23 cellular contexts compared by ENCODE assay signal in the genomic region with DNA sequence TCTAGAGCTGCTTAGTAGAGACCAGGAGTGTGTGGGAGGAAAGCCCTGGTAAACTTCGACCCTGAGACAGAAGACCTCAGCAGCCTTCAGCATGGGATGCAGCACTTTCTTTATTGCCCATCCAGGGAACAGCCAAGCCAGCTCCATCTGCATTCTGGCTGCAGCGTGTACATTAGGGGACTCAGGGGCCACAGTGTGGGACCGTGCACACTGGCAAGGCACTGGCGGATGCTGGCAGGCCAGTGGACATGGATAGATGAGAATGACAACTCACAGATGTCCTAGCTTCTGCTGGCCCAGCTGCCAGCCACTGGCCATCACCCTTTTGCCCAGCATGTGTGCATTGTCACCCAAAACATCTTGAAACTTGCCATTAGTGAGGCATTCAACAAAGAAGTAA. TPM values are rescaled to one million over a fixed set of nuclear protein-coding genes. Genes with fewer than 3 reads are reported as not detected.
"Had no signal": no experiment of that assay in that cellular context is flagged by ENCODE, and none has a peak within 500 bp of the region (broad histone marks: within the 10 kb centered on the region; RNA-seq: fewer than 3 reads in every experiment).

No MANE protein-coding gene starts in this region.

- H3K4me3 Mint-ChIP-seq: immature natural killer cell; naive thymus-derived CD8-positive, alpha-beta T cell; stimulated activated naive CD8-positive, alpha-beta T cell treated with anti-CD3 and anti-CD28 coated beads, Interleukin-15, amount 100 ng/mL, for 72 hours had no signal

- ATAC-seq: activated naive CD4-positive, alpha-beta T cell treated with anti-CD3 and anti-CD28 coated beads, Interleukin-2, amount 50 U/mL, for 72 hours; esophagus mucosa; gastrocnemius medialis; naive thymus-derived CD8-positive, alpha-beta T cell; pancreas; right lobe of liver; stimulated activated naive CD8-positive, alpha-beta T cell treated with anti-CD3 and anti-CD28 coated beads, Interleukin-15, amount 100 ng/mL, for 72 hours had no signal

- H3K27ac ChIP-seq: adrenal gland, gastrocnemius medialis, pancreas, right lobe of liver, suprapubic skin, transverse colon, vagina, WERI-Rb-1 had no signal

- H3K27ac Mint-ChIP-seq: activated naive CD4-positive, alpha-beta T cell treated with anti-CD3 and anti-CD28 coated beads, Interleukin-2, amount 50 U/mL, for 72 hours; immature natural killer cell; stimulated activated naive CD8-positive, alpha-beta T cell treated with anti-CD3 and anti-CD28 coated beads, Interleukin-15, amount 100 ng/mL, for 72 hours had no signal

- H3K36me3 ChIP-seq: adrenal gland, gastrocnemius medialis, pancreas, right lobe of liver, transverse colon, WERI-Rb-1 had no signal

- H3K27me3 ChIP-seq: adrenal gland, pancreas, right lobe of liver, suprapubic skin, vagina had no signal

- H3K4me3 ChIP-seq: adrenal gland, gastrocnemius medialis, pancreas, right lobe of liver, smooth muscle cell, suprapubic skin, transverse colon, vagina had no signal

- H3K9me3 Mint-ChIP-seq: activated naive CD4-positive, alpha-beta T cell treated with anti-CD3 and anti-CD28 coated beads, Interleukin-2, amount 50 U/mL, for 72 hours; immature natural killer cell; naive thymus-derived CD8-positive, alpha-beta T cell; stimulated activated naive CD8-positive, alpha-beta T cell treated with anti-CD3 and anti-CD28 coated beads, Interleukin-15, amount 100 ng/mL, for 72 hours had no signal

- H3K36me3 Mint-ChIP-seq: activated naive CD4-positive, alpha-beta T cell treated with anti-CD3 and anti-CD28 coated beads, Interleukin-2, amount 50 U/mL, for 72 hours; immature natural killer cell; naive thymus-derived CD8-positive, alpha-beta T cell had no signal

- H3K4me1 ChIP-seq: pancreas had no signal

- H3K4me1 Mint-ChIP-seq: stimulated activated naive CD8-positive, alpha-beta T cell treated with anti-CD3 and anti-CD28 coated beads, Interleukin-15, amount 100 ng/mL, for 72 hours had no signal

- H3K9me3 ChIP-seq: adrenal gland, gastrocnemius medialis, pancreas, right lobe of liver, suprapubic skin, transverse colon, vagina had no signal

- DNase-seq: activated CD4-positive, alpha-beta T cell treated with anti-CD3 and anti-CD28 coated beads, Interleukin-2, amount 50 U/mL, for 4 hours; activated T-cell treated with anti-CD3 and anti-CD28 coated beads for 4 hours; cerebellar nuclear complex; effector CD4-positive, alpha-beta T cell; gastrocnemius medialis; immature natural killer cell; kidney glomerular epithelial cell; mesenchymal stem cell; naive thymus-derived CD8-positive, alpha-beta T cell; stimulated activated CD4-positive, alpha-beta T cell treated with anti-CD3 and anti-CD28 coated beads, Interleukin-4, amount 100 ng/mL, for 1 hour; transverse colon; WERI-Rb-1 had no signal

RNA-seq across cellular contexts. Expression of gene PLD4, which starts 12.5 kb away (rescaled TPM):
- total RNA-seq: activated CD8-positive, alpha-beta memory T cell treated with anti-CD3 and anti-CD28 coated beads for 36 hours; bronchial epithelial cell; gastrocnemius medialis; vagina had no signal

RNA-seq across cellular contexts. Expression of gene AHNAK2, which starts 41.0 kb away (rescaled TPM):
- total RNA-seq: naive thymus-derived CD8-positive, alpha-beta T cell had no signal
- polyA plus RNA-seq: immature natural killer cell; naive thymus-derived CD8-positive, alpha-beta T cell had no signal
